2 cellular contexts compared by ENCODE assay signal in the genomic region with DNA sequence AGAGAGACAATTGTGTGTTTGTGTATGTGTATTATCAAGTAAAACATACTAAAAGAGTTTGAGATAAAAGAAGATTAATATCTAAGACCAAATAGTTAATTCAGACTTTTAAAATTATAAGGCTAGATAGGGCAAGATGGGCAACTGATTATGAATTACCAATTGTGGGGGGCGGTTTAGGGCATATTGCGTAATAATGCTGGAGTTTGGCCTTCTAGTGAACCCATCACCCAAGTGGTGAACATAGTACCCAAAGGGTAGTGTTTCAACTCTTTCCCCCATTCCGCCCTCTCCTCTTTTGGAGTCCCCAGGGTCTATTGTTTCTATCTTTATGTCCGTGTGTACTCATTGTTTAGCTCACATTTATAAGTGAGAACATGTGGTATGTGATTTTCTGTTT.
TF ChIP-seq lines count a peak whose summit lies in the region.

No MANE protein-coding gene starts in this region.

TF ChIP-seq in HepG2, 621 proteins besides CTCF, POLR2A, EP300 and RAD21:
- TF ChIP-seq ZSCAN21 (CRISPR knock-in tag; IDR thresholded peaks at IDR 0.05; ENCODE audit: borderline replicate concordance) (no peak), CEBPB (IDR thresholded peaks at IDR 0.05; ENCODE audit: borderline replicate concordance, low read depth, low read length) (peak; percentile 88), CEBPG (CRISPR knock-in tag; IDR thresholded peaks at IDR 0.05) (0 out of 2 replicates have a peak, but pooled peaks have one; percentile 14)
TF ChIP-seq in HepG2: peak in this region for 2.

TF ChIP-seq in K562, 482 proteins besides CTCF, POLR2A, EP300 and RAD21:
- TF ChIP-seq, protein P1, sequence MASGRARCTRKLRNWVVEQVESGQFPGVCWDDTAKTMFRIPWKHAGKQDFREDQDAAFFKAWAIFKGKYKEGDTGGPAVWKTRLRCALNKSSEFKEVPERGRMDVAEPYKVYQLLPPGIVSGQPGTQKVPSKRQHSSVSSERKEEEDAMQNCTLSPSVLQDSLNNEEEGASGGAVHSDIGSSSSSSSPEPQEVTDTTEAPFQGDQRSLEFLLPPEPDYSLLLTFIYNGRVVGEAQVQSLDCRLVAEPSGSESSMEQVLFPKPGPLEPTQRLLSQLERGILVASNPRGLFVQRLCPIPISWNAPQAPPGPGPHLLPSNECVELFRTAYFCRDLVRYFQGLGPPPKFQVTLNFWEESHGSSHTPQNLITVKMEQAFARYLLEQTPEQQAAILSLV (tag; IDR thresholded peaks at IDR 0.05): 0 out of 2 replicates have a peak, but pooled peaks have one; percentile 32
- TF ChIP-seq SRSF3 (IDR thresholded peaks at IDR 0.05; ENCODE audit: insufficient read depth, low read length): no peak
- TF ChIP-seq ZBTB1 (CRISPR knock-in tag; IDR thresholded peaks at IDR 0.05; ENCODE audit: borderline replicate concordance, low read depth): no peak
- TF ChIP-seq CEBPB (tag; IDR thresholded peaks at IDR 0.05): peak; percentile 93
- peak; percentile 49; the same call in 1 of the 2 replicates for TF ChIP-seq CEBPG (CRISPR knock-in tag; IDR thresholded peaks at IDR 0.05)
- peak; percentile 73 to 96 for TF ChIP-seq CEBPG (tag; conservative IDR thresholded peaks at IDR 0.05 in 1 of 2, IDR thresholded peaks at IDR 0.05 in 1 of 2)
- TF ChIP-seq HNRNPK (IDR thresholded peaks at IDR 0.05; ENCODE audit: low read depth, low read length, poor library complexity, severe bottlenecking): no peak
- TF ChIP-seq CBX5 (IDR thresholded peaks at IDR 0.05; ENCODE audit: borderline replicate concordance, low read depth): no peak
